In genomic region chr14:73258076-73258475, GRCh38 we compare ENCODE assay signal across 23 cellular contexts.
"Had no signal": no experiment of that assay in that cellular context is flagged by ENCODE, and none has a peak within 500 bp of the region (broad histone marks: within the 10 kb centered on the region; RNA-seq: fewer than 3 reads in every experiment).

No MANE protein-coding gene starts in this region.

- DNase-seq: activated CD4-positive, alpha-beta T cell treated with anti-CD3 and anti-CD28 coated beads for 1 hour; activated CD8-positive, alpha-beta memory T cell treated with anti-CD3 and anti-CD28 coated beads, Interleukin-2, amount 50 U/mL, for 48 hours; activated naive CD4-positive, alpha-beta T cell treated with anti-CD3 and anti-CD28 coated beads for 36 hours; activated naive CD8-positive, alpha-beta T cell treated with anti-CD3 and anti-CD28 coated beads for 36 hours; cerebellar nuclear complex; colonic mucosa; effector CD8-positive, alpha-beta T cell; esophagus squamous epithelium; foreskin melanocyte; right cardiac atrium; stimulated activated CD4-positive, alpha-beta T cell treated with anti-CD3 and anti-CD28 coated beads, Interleukin-15, amount 100 ng/mL, for 24 hours; stimulated activated CD4-positive, alpha-beta T cell treated with anti-CD3 and anti-CD28 coated beads, Interleukin-2, amount 100 ng/mL, for 24 hours; stimulated activated naive CD8-positive, alpha-beta T cell treated with anti-CD3 and anti-CD28 coated beads, Interleukin-15, Interleukin-2, amounts not matched to agents 100 U/mL and 50 U/mL, for 24 hours; T1000; testis; transverse colon had no signal

- H3K4me1 Mint-ChIP-seq: nephron had no signal

- H3K4me3 ChIP-seq: adrenal gland, cardiac muscle cell, colonic mucosa, esophagus squamous epithelium, testis, transverse colon had no signal

- ATAC-seq: left ventricle myocardium superior; right cardiac atrium; stimulated activated naive CD8-positive, alpha-beta T cell treated with anti-CD3 and anti-CD28 coated beads, Interleukin-15, Interleukin-2, amounts not matched to agents 100 U/mL and 50 U/mL, for 24 hours had no signal

- H3K9me3 ChIP-seq: adrenal gland, colonic mucosa, esophagus squamous epithelium, testis, transverse colon had no signal

- H3K36me3 ChIP-seq: adrenal gland, cardiac muscle cell, colonic mucosa, transverse colon had no signal

- H3K27ac Mint-ChIP-seq: activated naive CD4-positive, alpha-beta T cell treated with anti-CD3 and anti-CD28 coated beads for 36 hours; activated naive CD8-positive, alpha-beta T cell treated with anti-CD3 and anti-CD28 coated beads for 36 hours; brain; nephron; T-helper 1 cell treated with Interleukin-12 subunit alpha and Interleukin-12 subunit beta and Interleukin-4 antibody, amounts not matched to agents 30 μg/mL and 1 μg/mL, for 36 hours had no signal

- H3K27ac ChIP-seq: adrenal gland, cardiac muscle cell, colonic mucosa, epithelial cell of prostate, esophagus squamous epithelium, testis, transverse colon had no signal

- H3K9me3 Mint-ChIP-seq: activated naive CD4-positive, alpha-beta T cell treated with anti-CD3 and anti-CD28 coated beads for 36 hours; activated naive CD8-positive, alpha-beta T cell treated with anti-CD3 and anti-CD28 coated beads for 36 hours; brain; nephron; T-helper 1 cell treated with Interleukin-12 subunit alpha and Interleukin-12 subunit beta and Interleukin-4 antibody, amounts not matched to agents 30 μg/mL and 1 μg/mL, for 36 hours had no signal

- H3K27me3 Mint-ChIP-seq: activated naive CD8-positive, alpha-beta T cell treated with anti-CD3 and anti-CD28 coated beads for 36 hours had no signal

- H3K27me3 ChIP-seq: adrenal gland, cardiac muscle cell, colonic mucosa, esophagus squamous epithelium, testis, transverse colon had no signal

- H3K4me3 Mint-ChIP-seq: activated naive CD4-positive, alpha-beta T cell treated with anti-CD3 and anti-CD28 coated beads for 36 hours; activated naive CD8-positive, alpha-beta T cell treated with anti-CD3 and anti-CD28 coated beads for 36 hours; brain; nephron; T-helper 1 cell treated with Interleukin-12 subunit alpha and Interleukin-12 subunit beta and Interleukin-4 antibody, amounts not matched to agents 30 μg/mL and 1 μg/mL, for 36 hours had no signal

- H3K4me1 ChIP-seq: adrenal gland, colonic mucosa, esophagus squamous epithelium, testis, transverse colon had no signal

- H3K36me3 Mint-ChIP-seq: activated naive CD8-positive, alpha-beta T cell treated with anti-CD3 and anti-CD28 coated beads for 36 hours; brain had no signal
